ENCODE assay signal across 8 cellular contexts in the genomic region with DNA sequence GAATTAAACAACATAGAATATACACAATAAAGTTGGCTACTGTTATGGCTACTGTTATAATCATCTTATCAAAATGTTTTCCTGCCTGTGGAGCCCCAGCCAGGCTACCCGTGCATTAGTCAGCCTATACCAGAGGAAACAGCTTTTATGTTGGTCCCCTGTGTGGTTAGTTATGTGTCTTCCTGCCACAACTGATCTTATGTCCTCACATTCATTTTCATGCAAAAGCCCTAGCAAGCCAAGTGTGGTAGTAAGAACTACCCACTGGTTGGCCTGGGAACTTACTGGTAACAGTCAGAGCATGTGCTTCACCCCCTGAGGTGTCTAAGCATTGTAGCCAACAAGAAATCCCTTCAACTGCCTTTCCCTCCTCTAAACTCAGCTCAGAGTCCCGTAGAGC. TPM values are rescaled to one million over a fixed set of nuclear protein-coding genes. Genes with fewer than 3 reads are reported as not detected.
A peak's percentile ranks its signal among the peaks of the same experiment; 100 is the strongest.
DNase-seq lines count a peak whose midpoint lies in the region; ATAC-seq, FAIRE-seq and TF ChIP-seq lines count a peak whose summit lies in the region.

No MANE protein-coding gene starts in this region.

- no peak for TF ChIP-seq POLR2A in A549 (IDR thresholded peaks at IDR 0.05; ENCODE audit: low read length)

- H3K4me3 Mint-ChIP-seq in chondrocyte (ENCODE audit: unreplicated experiment) = no peak overlapping the region

- no peak for TF ChIP-seq RAD21 in A549 (conservative IDR thresholded peaks at IDR 0.05 in 1 of 2, IDR thresholded peaks at IDR 0.05 in 1 of 2)

- H3K4me3 ChIP-seq in A549 (no peak overlapping the region), MG63 (no peak overlapping the region)

- peaks cover 56% of the 10 kb centered on the region for H3K36me3 ChIP-seq in MG63

- H3K36me3 Mint-ChIP-seq in chondrocyte (ENCODE audit: low read depth) = peaks cover 15% of the 10 kb centered on the region

- H3K4me1 Mint-ChIP-seq in chondrocyte (ENCODE audit: low read depth) = peaks cover 33% of the 10 kb centered on the region

- peak overlapping the region; percentile 33; the same call in 1 of the 3 replicates for H3K4me2 ChIP-seq in A549

- no peak for TF ChIP-seq CTCF in A549 (IDR thresholded peaks at IDR 0.05)
- TF ChIP-seq CTCF in chondrocyte (IDR thresholded peaks at IDR 0.05) = no peak

- peaks cover 65% of the 10 kb centered on the region for H3K4me1 ChIP-seq in A549

- H3K27ac ChIP-seq in A549 = peak overlapping the region; percentile 67 to 85

- no peak for DNase-seq in A549 (ENCODE audit: low read depth in 1 of 2, low spot score in 1 of 2)
- peak; percentile 23 for DNase-seq in GM19238 (ENCODE audit: insufficient read length, low spot score)
- DNase-seq in MG63 = peak; percentile 59
- DNase-seq in chondrocyte (ENCODE audit: low spot score) = no peak
- DNase-seq in NCI-H2171 (lab: John Stamatoyannopoulos, UW) = no peak
- no peak for DNase-seq in mesenteric fat pad (ENCODE audit: low spot score)

- no peak for ATAC-seq in A549
- no peak for ATAC-seq in HG03175 (IDR thresholded peaks at IDR 0.05; ENCODE audit: unreplicated experiment)
- no peak for ATAC-seq in HG02840 (IDR thresholded peaks at IDR 0.05; ENCODE audit: low FRiP score, unreplicated experiment)

- H3K27me3 Mint-ChIP-seq in chondrocyte (ENCODE audit: low read depth) = no peaks in the 10 kb centered on the region

- no peaks in the 10 kb centered on the region for H3K27me3 ChIP-seq in MG63

- TF ChIP-seq EP300 in A549 (IDR thresholded peaks at IDR 0.05) = no peak

- CTCF ChIA-PET in A549 (lab: Yijun Ruan, JAX) = interaction anchor here (1.3 kb wide), 1 partner anchor 54 kb away, joined by 3 read pairs; no protein-coding TSS in a partner anchor

- FAIRE-seq in A549 (lab: Jason Lieb, UNC) = no peak

- POLR2A ChIA-PET in A549 (lab: Yijun Ruan, JAX) = no interaction called here

- H3K9me3 Mint-ChIP-seq in chondrocyte (ENCODE audit: low read depth) = no peaks in the 10 kb centered on the region

- H3K9me3 ChIP-seq in A549 (peaks cover 7% of the 10 kb centered on the region; the same call in 1 of the 3 replicates), MG63 (no peaks in the 10 kb centered on the region; the same call in 1 of the 2 replicates)

- WGBS in A549 (ENCODE audit: missing lambda C conversion rate) = 90% methylated on average over 2 of the region's 2 CpGs

- peak overlapping the region; percentile 71 for H3K27ac Mint-ChIP-seq in chondrocyte (ENCODE audit: unreplicated experiment)

TF ChIP-seq in A549, 52 proteins besides CTCF, POLR2A, EP300 and RAD21:
- TF ChIP-seq KDM5A (IDR thresholded peaks at IDR 0.05) (no peak), FOXS1 (CRISPR knock-in tag; IDR thresholded peaks at IDR 0.05) (no peak), RNF2 (IDR thresholded peaks at IDR 0.05; ENCODE audit: borderline replicate concordance, low read depth) (no peak), CHD2 (IDR thresholded peaks at IDR 0.05; ENCODE audit: low read length, partially characterized antibody) (no peak), HOXB13 (CRISPR knock-in tag; IDR thresholded peaks at IDR 0.05; ENCODE audit: low read depth) (no peak), ZSCAN20 (CRISPR knock-in tag; IDR thresholded peaks at IDR 0.05) (no peak), RARB (CRISPR knock-in tag; IDR thresholded peaks at IDR 0.05) (no peak), POLR2AphosphoS2 (conservative IDR thresholded peaks at IDR 0.05; ENCODE audit: low read length) (no peak), MYC (IDR thresholded peaks at IDR 0.05; ENCODE audit: borderline replicate concordance, low read length) (no peak), ZNF302 (CRISPR knock-in tag; IDR thresholded peaks at IDR 0.05) (no peak), TFCP2L1 (CRISPR knock-in tag; IDR thresholded peaks at IDR 0.05) (no peak), NPAS2 (CRISPR knock-in tag; IDR thresholded peaks at IDR 0.05; ENCODE audit: borderline replicate concordance) (no peak), GATA3 (IDR thresholded peaks at IDR 0.05; ENCODE audit: borderline replicate concordance) (no peak), ZC3H11A (IDR thresholded peaks at IDR 0.05) (no peak), CHD4 (IDR thresholded peaks at IDR 0.05; ENCODE audit: borderline replicate concordance) (no peak), MAFK (IDR thresholded peaks at IDR 0.05; ENCODE audit: partially characterized antibody) (no peak), PHF8 (IDR thresholded peaks at IDR 0.05; ENCODE audit: borderline replicate concordance, low read depth) (no peak)
- TF ChIP-seq, protein P1, sequence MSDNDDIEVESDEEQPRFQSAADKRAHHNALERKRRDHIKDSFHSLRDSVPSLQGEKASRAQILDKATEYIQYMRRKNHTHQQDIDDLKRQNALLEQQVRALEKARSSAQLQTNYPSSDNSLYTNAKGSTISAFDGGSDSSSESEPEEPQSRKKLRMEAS (IDR thresholded peaks at IDR 0.05) = no peak

RNA-seq across cellular contexts. Expression of gene MGLL, which starts 21.8 kb away (rescaled TPM):
- polyA plus RNA-seq in A549 (2011; rRNA removed) (38.5 and 40.2 TPM in 2 replicates), A549 (2017; fragmentation: RNase III; extraction: RNeasy Plus Mini Kit Qiagen cat#74134 plus additional on column Dnase treatment) (32.6 to 41.5 TPM (median 34.5 TPM) in 3 replicates)
- polyA plus RNA-seq in A549 (2012; cell fraction: cytosol; rRNA removed) = 22.0 and 29.9 TPM in 2 replicates
- 21.1 and 25.0 TPM in 2 replicates for polyA plus RNA-seq in A549 (2012; cell fraction: nucleus; rRNA removed)
- polyA minus RNA-seq in A549 (2011; rRNA and poly(A)+ RNA removed) = 41.6 and 58.3 TPM in 2 replicates
- total RNA-seq in MG63 (2014; rRNA removed; shearing (Covaris generic); ENCODE audit: low replicate concordance) = 28.8 and 29.0 TPM in 2 replicates
- total RNA-seq in chondrocyte (36.4 to 61.0 TPM (median 59.5 TPM) in 3 replicates), mesenteric fat pad (301 TPM)

Comparison
In these comparisons a context has a peak if more than half of its experiments do, and no peak if none do; other contexts are left out.
1. DNase-seq: peak in GM19238 (single experiment) and MG63 (single experiment); none in A549 (0 of 2), chondrocyte (single experiment), NCI-H2171 (single experiment) and mesenteric fat pad (single experiment).